8 cellular contexts compared by ENCODE assay signal in the genomic region with DNA sequence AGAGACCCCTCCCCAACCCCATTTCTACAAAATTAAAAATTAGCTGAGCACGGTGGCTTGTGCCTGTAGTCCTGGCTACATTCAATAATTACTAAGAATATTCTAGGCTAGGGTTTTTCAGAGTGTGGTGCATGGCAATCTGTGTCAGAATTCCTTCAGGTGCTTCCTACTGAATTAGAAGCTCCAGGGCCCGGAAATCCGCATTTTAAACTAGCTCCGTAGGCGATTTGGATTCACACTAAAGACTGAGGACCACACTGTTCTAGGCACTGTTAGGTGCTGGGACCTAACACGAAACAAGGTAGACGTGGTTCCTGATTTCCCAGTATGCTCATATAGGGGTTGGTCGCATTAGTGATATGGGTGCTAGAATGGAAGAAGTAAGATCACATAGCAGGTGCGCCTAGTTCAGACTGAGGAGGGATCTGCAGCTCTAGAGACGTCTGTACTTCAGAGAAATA. TPM values are rescaled to one million over a fixed set of nuclear protein-coding genes. Genes with fewer than 3 reads are reported as not detected.
DNase-seq lines count a peak whose midpoint lies in the region; ATAC-seq and TF ChIP-seq lines count a peak whose summit lies in the region.

No MANE protein-coding gene starts in this region.

- H3K36me3 Mint-ChIP-seq in activated naive CD8-positive, alpha-beta T cell treated with anti-CD3 and anti-CD28 coated beads, Interleukin-2, amount 10 ng/mL, durations not matched to agents 7 days and 5 days, result peaks cover 13% of the 10 kb centered on the region

- no peaks in the 10 kb centered on the region for H3K27me3 Mint-ChIP-seq in activated naive CD8-positive, alpha-beta T cell treated with anti-CD3 and anti-CD28 coated beads, Interleukin-2, amount 10 ng/mL, durations not matched to agents 7 days and 5 days

- no peak for TF ChIP-seq EP300 in tibial nerve (IDR thresholded peaks at IDR 0.05)

- TF ChIP-seq POLR2A in tibial nerve (IDR thresholded peaks at IDR 0.05), result no peak

- H3K27ac ChIP-seq in tibial nerve, result peak overlapping the region; percentile 97 to 99 (median 98)

- TF ChIP-seq CTCF in tibial nerve (IDR thresholded peaks at IDR 0.05), result no peak

- H3K27me3 ChIP-seq in tibial nerve, result no peaks in the 10 kb centered on the region

- peaks cover 0 to 32% (median 9%) of the 10 kb centered on the region in 3 donors for H3K36me3 ChIP-seq in tibial nerve

- H3K4me1 ChIP-seq in tibial nerve, result peaks cover 0 to 23% (median 12%) of the 10 kb centered on the region in 4 donors

- peak overlapping the region; percentile 93 for H3K27ac Mint-ChIP-seq in activated naive CD8-positive, alpha-beta T cell treated with anti-CD3 and anti-CD28 coated beads, Interleukin-2, amount 10 ng/mL, durations not matched to agents 7 days and 5 days

- peak; percentile 44 for ATAC-seq in GM18502 (IDR thresholded peaks at IDR 0.05; ENCODE audit: poor library complexity, unreplicated experiment)
- ATAC-seq in HG02884 (IDR thresholded peaks at IDR 0.05; ENCODE audit: unreplicated experiment), result peak; percentile 29
- peak; percentile 39 for ATAC-seq in activated naive CD8-positive, alpha-beta T cell treated with anti-CD3 and anti-CD28 coated beads, Interleukin-2, amount 10 ng/mL, durations not matched to agents 7 days and 5 days (ENCODE audit: low read depth)
- peak; percentile 35 for ATAC-seq in left colon
- ATAC-seq in GM19035 (IDR thresholded peaks at IDR 0.05; ENCODE audit: unreplicated experiment), result no peak

- peak overlapping the region; percentile 68 to 82 (median 76) for H3K4me3 ChIP-seq in tibial nerve

- WGBS in tibial nerve, 2 donors, result 13 to 20% methylated on average over 10 of the region's 10 CpGs

- no peak for DNase-seq in activated naive CD8-positive, alpha-beta T cell treated with anti-CD3 and anti-CD28 coated beads, Interleukin-2, amount 10 ng/mL, durations not matched to agents 7 days and 5 days
- DNase-seq in left colon (no peak), tibial nerve (ENCODE audit: low spot score in 2 of 2) (no peak), NCI-H526 (lab: John Stamatoyannopoulos, UW) (no peak)
- no peak for DNase-seq in activated CD8-positive, alpha-beta memory T cell treated with anti-CD3 and anti-CD28 coated beads, Interleukin-2, amount 50 U/mL, for 4 hours

- intact Hi-C loops in left colon (cut with DNase I, micrococcal nuclease), result no loop called here

- H3K9me3 ChIP-seq in tibial nerve, result no peaks in the 10 kb centered on the region

- peaks cover 8% of the 10 kb centered on the region for H3K9me3 Mint-ChIP-seq in activated naive CD8-positive, alpha-beta T cell treated with anti-CD3 and anti-CD28 coated beads, Interleukin-2, amount 10 ng/mL, durations not matched to agents 7 days and 5 days

- POLR2A ChIA-PET in activated naive CD8-positive, alpha-beta T cell treated with anti-CD3 and anti-CD28 coated beads, Interleukin-2, amount 10 ng/mL, durations not matched to agents 7 days and 5 days (lab: Charles Lee), result interaction anchor here (0.6 to 5.2 kb wide), 15 partner anchors 9 to 73 kb away, joined by 4 to 92 read pairs (median 9); partner anchors contain the start of genes ANKZF1, ATG9A, CNPPD1 and DNAJB2

- peak overlapping the region; percentile 85 for H3K4me3 Mint-ChIP-seq in activated naive CD8-positive, alpha-beta T cell treated with anti-CD3 and anti-CD28 coated beads, Interleukin-2, amount 10 ng/mL, durations not matched to agents 7 days and 5 days

- peaks cover 42% of the 10 kb centered on the region for H3K4me1 Mint-ChIP-seq in activated naive CD8-positive, alpha-beta T cell treated with anti-CD3 and anti-CD28 coated beads, Interleukin-2, amount 10 ng/mL, durations not matched to agents 7 days and 5 days

RNA-seq across cellular contexts. Expression of gene ZFAND2B, which starts 0.6 kb away (rescaled TPM):
- total RNA-seq in activated naive CD8-positive, alpha-beta T cell treated with anti-CD3 and anti-CD28 coated beads, Interleukin-2, amount 10 ng/mL, durations not matched to agents 7 days and 5 days, result 10 to 100 TPM; 68.1 to 69.8 TPM
- 10 to 100 TPM; 78.0 to 89.9 TPM for total RNA-seq in left colon
- total RNA-seq in tibial nerve, result 10 to 100 TPM; 30.3 to 58.8 (median 50.5) TPM

RNA-seq across cellular contexts. Expression of gene ABCB6, which starts 12.7 kb away (rescaled TPM):
- total RNA-seq in activated naive CD8-positive, alpha-beta T cell treated with anti-CD3 and anti-CD28 coated beads, Interleukin-2, amount 10 ng/mL, durations not matched to agents 7 days and 5 days, result 10 to 100 TPM; 13.1 to 14.3 TPM
- total RNA-seq in left colon, result 10 to 100 TPM in 1 of 2 donors, 1 to 10 TPM in 1; 6.8 to 11.4 TPM
- 10 to 100 TPM; 22.7 to 43.2 (median 36.1) TPM for total RNA-seq in tibial nerve

RNA-seq across cellular contexts. Expression of gene ATG9A, which starts 23.4 kb away (rescaled TPM):
- 10 to 100 TPM; 56.0 to 62.1 TPM for total RNA-seq in activated naive CD8-positive, alpha-beta T cell treated with anti-CD3 and anti-CD28 coated beads, Interleukin-2, amount 10 ng/mL, durations not matched to agents 7 days and 5 days
- total RNA-seq in left colon (10 to 100 TPM; 60.2 to 66.0 TPM), tibial nerve (10 to 100 TPM; 23.4 to 40.0 (median 30.5) TPM)

RNA-seq across cellular contexts. Expression of gene ANKZF1, which starts 23.6 kb away (rescaled TPM):
- total RNA-seq in activated naive CD8-positive, alpha-beta T cell treated with anti-CD3 and anti-CD28 coated beads, Interleukin-2, amount 10 ng/mL, durations not matched to agents 7 days and 5 days, result 100 to 1,000 TPM; 170 to 177 TPM
- total RNA-seq in left colon (10 to 100 TPM; 33.8 to 40.9 TPM), tibial nerve (100 to 1,000 TPM in 2 of 4 donors, 10 to 100 TPM in 2; 84.5 to 106 (median 97.6) TPM)

RNA-seq across cellular contexts. Expression of gene RETREG2, which starts 27.9 kb away (rescaled TPM):
- 100 to 1,000 TPM; 129 TPM for total RNA-seq in activated naive CD8-positive, alpha-beta T cell treated with anti-CD3 and anti-CD28 coated beads, Interleukin-2, amount 10 ng/mL, durations not matched to agents 7 days and 5 days
- total RNA-seq in left colon (100 to 1,000 TPM; 122 to 138 TPM), tibial nerve (10 to 100 TPM; 45.8 to 59.4 (median 54.3) TPM)
